18 cellular contexts compared by ENCODE assay signal in the genomic region with DNA sequence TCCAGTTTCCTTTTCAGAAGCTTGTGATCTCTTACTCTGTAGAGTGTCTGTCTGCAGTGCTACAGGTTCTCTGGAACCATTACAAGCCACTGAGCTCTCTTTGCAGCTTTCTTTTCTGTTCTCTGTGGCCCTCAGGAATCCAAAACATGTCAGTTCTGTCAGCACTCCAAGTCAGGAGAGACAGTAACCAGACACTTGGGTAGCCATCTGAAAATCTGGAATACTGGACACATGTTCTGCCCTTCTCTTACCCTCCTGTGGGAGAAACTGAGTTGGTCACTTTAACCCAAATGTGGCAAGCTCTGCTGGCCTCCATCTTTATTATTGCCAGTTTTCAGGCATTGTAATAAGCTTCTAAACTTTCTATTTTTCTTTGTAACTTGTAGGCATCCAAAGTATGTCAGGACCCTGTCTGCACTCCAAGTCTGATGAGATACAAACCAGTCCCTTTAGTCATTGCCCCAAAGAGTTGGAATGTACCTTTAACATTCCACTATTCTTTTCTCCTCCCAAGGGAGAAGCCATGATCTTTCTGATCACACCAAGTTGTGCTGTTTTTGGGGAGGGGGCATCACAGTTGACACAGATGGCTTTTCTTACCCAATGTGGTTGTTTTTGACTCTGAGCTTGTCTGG.
A peak's percentile ranks its signal among the peaks of the same experiment; 100 is the strongest.
DNase-seq lines count a peak whose midpoint lies in the region; FAIRE-seq and TF ChIP-seq lines count a peak whose summit lies in the region.
"Had no signal": no experiment of that assay in that cellular context is flagged by ENCODE, and none has a peak within 500 bp of the region (broad histone marks: within the 10 kb centered on the region; RNA-seq: fewer than 3 reads in every experiment).

No MANE protein-coding gene starts in this region.

- no peak overlapping the region for H3K9ac ChIP-seq in mesenchymal stem cell (ENCODE audit: low read length)

- H3K4ac ChIP-seq in mesenchymal stem cell (ENCODE audit: low read depth in 1 of 2, low read length in 2 of 2) = no peak overlapping the region

- H3K14ac ChIP-seq in mesenchymal stem cell (ENCODE audit: low read length in 2 of 2) = no peak overlapping the region

- peaks cover 19% of the 10 kb centered on the region for H3K4me1 Mint-ChIP-seq in HFFc6 (ENCODE audit: low read depth)
- H3K4me1 Mint-ChIP-seq: activated naive CD8-positive, alpha-beta T cell treated with anti-CD3 and anti-CD28 coated beads, Interleukin-2, amount 50 U/mL, for 24 hours; activated T-helper 17 cell treated with anti-CD3 and anti-CD28 coated beads, Interleukin-2, amount 50 U/mL, for 72 hours; nephron; WTC11 had no signal

- H3K27ac Mint-ChIP-seq in HFFc6 = peak overlapping the region; percentile 43; the same call in 1 of the 2 replicates
- H3K27ac Mint-ChIP-seq: activated naive CD8-positive, alpha-beta T cell treated with anti-CD3 and anti-CD28 coated beads, Interleukin-2, amount 50 U/mL, for 24 hours; activated T-helper 17 cell treated with anti-CD3 and anti-CD28 coated beads, Interleukin-2, amount 50 U/mL, for 72 hours; nephron; progenitor cell of endocrine pancreas; WTC11 had no signal

- H3K18ac ChIP-seq in mesenchymal stem cell (ENCODE audit: low read depth in 1 of 2, low read length in 2 of 2) = no peak overlapping the region

- peaks cover 5% of the 10 kb centered on the region for H3K27me3 Mint-ChIP-seq in HFFc6 (ENCODE audit: insufficient read depth)
- H3K27me3 Mint-ChIP-seq: activated naive CD8-positive, alpha-beta T cell treated with anti-CD3 and anti-CD28 coated beads, Interleukin-2, amount 50 U/mL, for 24 hours; activated T-helper 17 cell treated with anti-CD3 and anti-CD28 coated beads, Interleukin-2, amount 50 U/mL, for 72 hours; progenitor cell of endocrine pancreas had no signal

- no peak overlapping the region for H4K91ac ChIP-seq in mesenchymal stem cell (ENCODE audit: low read length)

- no peak overlapping the region for H2BK15ac ChIP-seq in mesenchymal stem cell (ENCODE audit: low read depth, poor library complexity, severe bottlenecking)

- H3K27me3 ChIP-seq in AG04450 (ENCODE audit: control insufficient read depth, insufficient read depth, low read length) (no peaks in the 10 kb centered on the region), mesenchymal stem cell (ENCODE audit: control insufficient read depth in 1 of 2, insufficient read depth in 1 of 2, low read length in 2 of 2) (no peaks in the 10 kb centered on the region)

- H2BK120ac ChIP-seq in mesenchymal stem cell (ENCODE audit: low read depth, low read length) = no peak overlapping the region

- CTCF ChIA-PET in AG04450 (lab: Charles Lee) = interaction anchor here (0.8 kb wide), 1 partner anchor 350 kb away, joined by 3 read pairs; no protein-coding TSS in a partner anchor

- peaks cover 43% of the 10 kb centered on the region for H3K9me3 Mint-ChIP-seq in HFFc6

- no peak overlapping the region; the same call in 1 of the 2 replicates for H3K4me3 Mint-ChIP-seq in HFFc6
- H3K4me3 Mint-ChIP-seq: activated naive CD8-positive, alpha-beta T cell treated with anti-CD3 and anti-CD28 coated beads, Interleukin-2, amount 50 U/mL, for 24 hours; activated T-helper 17 cell treated with anti-CD3 and anti-CD28 coated beads, Interleukin-2, amount 50 U/mL, for 72 hours; nephron; WTC11 had no signal

- H3K4me1 ChIP-seq in mesenchymal stem cell (ENCODE audit: control insufficient read depth, insufficient read depth, low read depth, low read length) = no peaks in the 10 kb centered on the region

- no peak overlapping the region for H3K4me2 ChIP-seq in mesenchymal stem cell (ENCODE audit: low read length, poor library complexity, severe bottlenecking)

- peak overlapping the region; percentile 30 for H4K8ac ChIP-seq in mesenchymal stem cell (ENCODE audit: low read length)

- peak overlapping the region; percentile 35 for H2BK5ac ChIP-seq in mesenchymal stem cell (ENCODE audit: low read depth, low read length, poor library complexity, severe bottlenecking)

- H3K4me3 ChIP-seq in AG04450 (ENCODE audit: low read depth, low read length) (no peak overlapping the region), mesenchymal stem cell (ENCODE audit: insufficient read depth in 1 of 2, low read depth in 1 of 2, low read length in 2 of 2) (no peak overlapping the region)

- H2AFZ ChIP-seq in mesenchymal stem cell (ENCODE audit: low read depth, low read length) = no peak overlapping the region

- no peak for DNase-seq in AG04450 (ENCODE audit: low read depth, low spot score)
- peak; percentile 47 for DNase-seq in HFFc6
- peak; percentile 52 for DNase-seq in dedifferentiated amniotic fluid mesenchymal stem cell (ENCODE audit: extremely low spot score)
- peak; percentile 78 for DNase-seq in mesenchymal stem cell
- no peak for DNase-seq in GM19239 (ENCODE audit: insufficient read length, low spot score)
- no peak for DNase-seq in activated gamma-delta T cell (lab: John Stamatoyannopoulos, UW)
- no peak for DNase-seq in HuH-7.5 (ENCODE audit: low spot score)
- no peak for DNase-seq in NCI-H1417 treated with DMSO at 0.1 percent for 48 hours (lab: John Stamatoyannopoulos, UW)
- DNase-seq: activated naive CD8-positive, alpha-beta T cell treated with anti-CD3 and anti-CD28 coated beads, Interleukin-2, amount 50 U/mL, for 24 hours; NCI-H2029 treated with DMSO at 0.1 percent for 48 hours; stimulated activated naive CD4-positive, alpha-beta T cell had no signal

- H3K9me3 ChIP-seq in AG04450 (ENCODE audit: control insufficient read depth, insufficient read depth, low read length) (peaks cover 12% of the 10 kb centered on the region; the same call in 1 of the 2 replicates), mesenchymal stem cell (ENCODE audit: control insufficient read depth, low read length) (peaks cover 65% of the 10 kb centered on the region)

- H2BK12ac ChIP-seq in mesenchymal stem cell (ENCODE audit: low read length in 2 of 2) = no peak overlapping the region

- no peak for TF ChIP-seq CTCF in AG04450 (IDR thresholded peaks at IDR 0.05; ENCODE audit: low read depth, low read length)
- TF ChIP-seq CTCF in HFFc6 (IDR thresholded peaks at IDR 0.05) = no peak

- no peak overlapping the region for H2AK5ac ChIP-seq in mesenchymal stem cell (ENCODE audit: low read length, severe bottlenecking)

- peak overlapping the region; percentile 33 for H3K27ac ChIP-seq in AG04450 (ENCODE audit: low read depth, low read length)
- peak overlapping the region; percentile 31 for H3K27ac ChIP-seq in mesenchymal stem cell (ENCODE audit: low read length, poor library complexity, severe bottlenecking)

- H3K36me3 ChIP-seq in mesenchymal stem cell (ENCODE audit: control insufficient read depth in 1 of 2, insufficient read depth in 2 of 2, low read depth in 1 of 2, low read length in 2 of 2) = peaks cover 0 to 4% of the 10 kb centered on the region in 2 experiments

- H3K23ac ChIP-seq in mesenchymal stem cell (ENCODE audit: low read length in 2 of 2) = no peak overlapping the region

- peaks cover 31% of the 10 kb centered on the region for H3K36me3 Mint-ChIP-seq in HFFc6 (ENCODE audit: low read depth)

- H3K79me1 ChIP-seq in mesenchymal stem cell (replicated peaks; ENCODE audit: low read length, poor library complexity, severe bottlenecking) = no peaks in the 10 kb centered on the region

- no peak for FAIRE-seq in GM19239 (lab: Jason Lieb, UNC)
- FAIRE-seq: colon, endothelial cell of umbilical vein, GM12891 had no signal

- POLR2A ChIA-PET in AG04450 (lab: Yijun Ruan, JAX) = interaction anchor here (0.6 kb wide), 1 partner anchor 10 kb away, joined by 4 read pairs; no protein-coding TSS in a partner anchor

Comparison
In these comparisons a context has a peak if more than half of its experiments do, and no peak if none do; other contexts are left out.
1. DNase-seq: peak in HFFc6 (single experiment), dedifferentiated amniotic fluid mesenchymal stem cell (single experiment) and mesenchymal stem cell (single experiment); none in AG04450 (single experiment), GM19239 (single experiment), activated gamma-delta T cell (single experiment), HuH-7.5 (single experiment) and NCI-H1417 treated with DMSO at 0.1 percent for 48 hours (single experiment).